1 cellular context compared by ENCODE assay signal in the genomic region with DNA sequence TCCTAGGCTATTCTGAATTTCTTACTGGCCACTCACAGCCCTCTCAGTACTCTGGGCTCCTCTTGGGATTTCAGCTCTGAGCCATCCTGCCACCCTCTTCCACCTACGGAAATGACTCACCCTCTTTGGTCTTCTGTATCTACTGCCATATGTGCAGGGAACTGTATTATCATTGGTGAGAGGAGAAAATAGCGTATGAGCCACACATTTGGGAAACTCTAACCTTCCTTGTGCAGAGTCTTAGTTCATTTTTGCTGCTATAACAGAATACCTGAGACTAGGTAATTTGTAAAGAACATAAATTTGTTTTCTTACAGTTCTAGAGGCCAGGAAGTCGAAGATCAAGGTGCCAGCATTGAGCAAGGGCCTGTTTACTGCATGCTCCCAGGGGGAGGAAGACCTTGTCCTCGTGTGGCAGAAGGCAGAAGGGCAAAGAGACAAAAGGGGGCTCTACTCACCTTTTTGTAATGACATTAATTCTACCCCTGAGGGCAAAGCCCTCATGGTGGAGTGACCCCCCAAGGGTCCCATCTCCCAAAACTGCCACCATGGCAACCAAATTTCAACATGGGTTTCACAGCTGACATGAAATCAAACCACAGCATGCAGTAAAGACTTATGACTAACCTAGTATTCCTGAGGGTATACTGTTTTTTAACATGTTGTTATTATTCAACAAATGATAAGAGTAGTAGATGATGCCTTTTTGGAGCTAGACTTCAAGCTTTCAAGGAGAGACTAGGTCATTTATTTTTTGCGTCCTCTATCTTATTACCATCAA.
TF ChIP-seq lines count a peak whose summit lies in the region.

No MANE protein-coding gene starts in this region.

TF ChIP-seq in HepG2, 621 proteins besides CTCF, POLR2A, EP300 and RAD21 (continued from another document and continues in another):
- TF ChIP-seq, protein P1, sequence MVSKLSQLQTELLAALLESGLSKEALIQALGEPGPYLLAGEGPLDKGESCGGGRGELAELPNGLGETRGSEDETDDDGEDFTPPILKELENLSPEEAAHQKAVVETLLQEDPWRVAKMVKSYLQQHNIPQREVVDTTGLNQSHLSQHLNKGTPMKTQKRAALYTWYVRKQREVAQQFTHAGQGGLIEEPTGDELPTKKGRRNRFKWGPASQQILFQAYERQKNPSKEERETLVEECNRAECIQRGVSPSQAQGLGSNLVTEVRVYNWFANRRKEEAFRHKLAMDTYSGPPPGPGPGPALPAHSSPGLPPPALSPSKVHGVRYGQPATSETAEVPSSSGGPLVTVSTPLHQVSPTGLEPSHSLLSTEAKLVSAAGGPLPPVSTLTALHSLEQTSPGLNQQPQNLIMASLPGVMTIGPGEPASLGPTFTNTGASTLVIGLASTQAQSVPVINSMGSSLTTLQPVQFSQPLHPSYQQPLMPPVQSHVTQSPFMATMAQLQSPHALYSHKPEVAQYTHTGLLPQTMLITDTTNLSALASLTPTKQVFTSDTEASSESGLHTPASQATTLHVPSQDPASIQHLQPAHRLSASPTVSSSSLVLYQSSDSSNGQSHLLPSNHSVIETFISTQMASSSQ (IDR thresholded peaks at IDR 0.05; ENCODE audit: low read depth): no peak
- TF ChIP-seq, protein P1 (CRISPR knock-in tag; IDR thresholded peaks at IDR 0.05; ENCODE audit: borderline replicate concordance): no peak
- TF ChIP-seq MLLT10 (CRISPR knock-in tag; IDR thresholded peaks at IDR 0.05) (no peak), CBX2 (IDR thresholded peaks at IDR 0.05; ENCODE audit: low read depth, low read length) (no peak), CBX2 (CRISPR knock-in tag; IDR thresholded peaks at IDR 0.05; ENCODE audit: low read depth) (no peak), TAF1 (CRISPR knock-in tag; IDR thresholded peaks at IDR 0.05) (no peak), AGO1 (IDR thresholded peaks at IDR 0.05; ENCODE audit: low read depth, low read length, poor library complexity, severe bottlenecking) (no peak), ELF1 (CRISPR knock-in tag; IDR thresholded peaks at IDR 0.05) (peak; percentile 33; the same call in 1 of the 2 replicates), EZH2 (conservative IDR thresholded peaks at IDR 0.05; ENCODE audit: low read depth, low read length) (no peak), GLI4 (CRISPR knock-in tag; IDR thresholded peaks at IDR 0.05; ENCODE audit: borderline replicate concordance) (no peak), ZFP1 (CRISPR knock-in tag; IDR thresholded peaks at IDR 0.05) (no peak), ZNF12 (CRISPR knock-in tag; IDR thresholded peaks at IDR 0.05) (peak; percentile 89), HMGA1 (CRISPR knock-in tag; conservative IDR thresholded peaks at IDR 0.05) (no peak), ZSCAN25 (CRISPR knock-in tag; IDR thresholded peaks at IDR 0.05) (no peak), ZNF746 (CRISPR knock-in tag; IDR thresholded peaks at IDR 0.05) (no peak), MAFF (IDR thresholded peaks at IDR 0.05; ENCODE audit: low read depth, low read length) (no peak), POGZ (CRISPR knock-in tag; IDR thresholded peaks at IDR 0.05) (peak; percentile 58; the same call in 1 of the 2 replicates), TARDBP (CRISPR knock-in tag; IDR thresholded peaks at IDR 0.05) (no peak), SIX4 (CRISPR knock-in tag; IDR thresholded peaks at IDR 0.05) (no peak), ZNF616 (CRISPR knock-in tag; IDR thresholded peaks at IDR 0.05; ENCODE audit: low read depth) (no peak), ETV5 (CRISPR knock-in tag; IDR thresholded peaks at IDR 0.05; ENCODE audit: borderline replicate concordance) (peak; percentile 69; the same call in 1 of the 2 replicates), KDM1A (CRISPR knock-in tag; IDR thresholded peaks at IDR 0.05) (no peak), MIXL1 (CRISPR knock-in tag; IDR thresholded peaks at IDR 0.05) (peak; percentile 61; the same call in 1 of the 2 replicates), SP5 (CRISPR knock-in tag; IDR thresholded peaks at IDR 0.05; ENCODE audit: borderline replicate concordance, low read depth) (no peak), MIER2 (CRISPR knock-in tag; IDR thresholded peaks at IDR 0.05) (0 out of 2 replicates have a peak, but pooled peaks have one; percentile 16), JUN (CRISPR knock-in tag; IDR thresholded peaks at IDR 0.05) (no peak), KDM2A (CRISPR knock-in tag; IDR thresholded peaks at IDR 0.05; ENCODE audit: borderline replicate concordance, low read depth) (no peak), ZBTB42 (CRISPR knock-in tag; IDR thresholded peaks at IDR 0.05) (no peak), LCORL (IDR thresholded peaks at IDR 0.05) (no peak), LCORL (CRISPR knock-in tag; IDR thresholded peaks at IDR 0.05) (peak; percentile 80), FIP1L1 (IDR thresholded peaks at IDR 0.05; ENCODE audit: borderline replicate concordance, insufficient read depth, low read depth, low read length) (no peak), DNMT3B (CRISPR knock-in tag; conservative IDR thresholded peaks at IDR 0.05) (no peak), SOX6 (IDR thresholded peaks at IDR 0.05) (no peak), SOX6 (CRISPR knock-in tag; IDR thresholded peaks at IDR 0.05) (peak; percentile 62; the same call in 1 of the 2 replicates), FOSL2 (CRISPR knock-in tag; IDR thresholded peaks at IDR 0.05) (peak; percentile 88), MBD4 (IDR thresholded peaks at IDR 0.05; ENCODE audit: borderline replicate concordance, low read length) (no peak), SOX5 (CRISPR knock-in tag; IDR thresholded peaks at IDR 0.05; ENCODE audit: borderline replicate concordance) (0 out of 2 replicates have a peak, but pooled peaks have one; percentile 51), ASH2L (IDR thresholded peaks at IDR 0.05; ENCODE audit: insufficient read length, low read depth, low read length) (peak; percentile 21), ZNF7 (CRISPR knock-in tag; IDR thresholded peaks at IDR 0.05) (no peak), ZNF282 (IDR thresholded peaks at IDR 0.05; ENCODE audit: partially characterized antibody) (no peak), DNMT1 (CRISPR knock-in tag; IDR thresholded peaks at IDR 0.05) (no peak), TBX3 (IDR thresholded peaks at IDR 0.05; ENCODE audit: borderline replicate concordance) (no peak), POLR2AphosphoS2 (IDR thresholded peaks at IDR 0.05; ENCODE audit: low read depth, low read length) (no peak)
- TF ChIP-seq, protein P2, sequence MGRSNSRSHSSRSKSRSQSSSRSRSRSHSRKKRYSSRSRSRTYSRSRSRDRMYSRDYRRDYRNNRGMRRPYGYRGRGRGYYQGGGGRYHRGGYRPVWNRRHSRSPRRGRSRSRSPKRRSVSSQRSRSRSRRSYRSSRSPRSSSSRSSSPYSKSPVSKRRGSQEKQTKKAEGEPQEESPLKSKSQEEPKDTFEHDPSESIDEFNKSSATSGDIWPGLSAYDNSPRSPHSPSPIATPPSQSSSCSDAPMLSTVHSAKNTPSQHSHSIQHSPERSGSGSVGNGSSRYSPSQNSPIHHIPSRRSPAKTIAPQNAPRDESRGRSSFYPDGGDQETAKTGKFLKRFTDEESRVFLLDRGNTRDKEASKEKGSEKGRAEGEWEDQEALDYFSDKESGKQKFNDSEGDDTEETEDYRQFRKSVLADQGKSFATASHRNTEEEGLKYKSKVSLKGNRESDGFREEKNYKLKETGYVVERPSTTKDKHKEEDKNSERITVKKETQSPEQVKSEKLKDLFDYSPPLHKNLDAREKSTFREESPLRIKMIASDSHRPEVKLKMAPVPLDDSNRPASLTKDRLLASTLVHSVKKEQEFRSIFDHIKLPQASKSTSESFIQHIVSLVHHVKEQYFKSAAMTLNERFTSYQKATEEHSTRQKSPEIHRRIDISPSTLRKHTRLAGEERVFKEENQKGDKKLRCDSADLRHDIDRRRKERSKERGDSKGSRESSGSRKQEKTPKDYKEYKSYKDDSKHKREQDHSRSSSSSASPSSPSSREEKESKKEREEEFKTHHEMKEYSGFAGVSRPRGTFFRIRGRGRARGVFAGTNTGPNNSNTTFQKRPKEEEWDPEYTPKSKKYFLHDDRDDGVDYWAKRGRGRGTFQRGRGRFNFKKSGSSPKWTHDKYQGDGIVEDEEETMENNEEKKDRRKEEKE (IDR thresholded peaks at IDR 0.05): no peak
- TF ChIP-seq, protein P3, sequence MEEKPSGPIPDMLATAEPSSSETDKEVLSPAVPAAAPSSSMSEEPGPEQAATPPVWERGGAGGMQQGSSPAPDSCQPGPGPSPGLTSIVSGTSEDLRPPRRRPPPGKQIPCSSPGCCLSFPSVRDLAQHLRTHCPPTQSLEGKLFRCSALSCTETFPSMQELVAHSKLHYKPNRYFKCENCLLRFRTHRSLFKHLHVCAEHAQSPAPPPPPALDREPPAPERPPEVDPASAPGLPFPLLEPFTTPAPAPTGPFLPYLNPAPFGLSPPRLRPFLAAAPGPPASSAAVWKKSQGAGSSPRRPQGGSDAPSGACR (CRISPR knock-in tag; IDR thresholded peaks at IDR 0.05): no peak
- TF ChIP-seq, protein P4, sequence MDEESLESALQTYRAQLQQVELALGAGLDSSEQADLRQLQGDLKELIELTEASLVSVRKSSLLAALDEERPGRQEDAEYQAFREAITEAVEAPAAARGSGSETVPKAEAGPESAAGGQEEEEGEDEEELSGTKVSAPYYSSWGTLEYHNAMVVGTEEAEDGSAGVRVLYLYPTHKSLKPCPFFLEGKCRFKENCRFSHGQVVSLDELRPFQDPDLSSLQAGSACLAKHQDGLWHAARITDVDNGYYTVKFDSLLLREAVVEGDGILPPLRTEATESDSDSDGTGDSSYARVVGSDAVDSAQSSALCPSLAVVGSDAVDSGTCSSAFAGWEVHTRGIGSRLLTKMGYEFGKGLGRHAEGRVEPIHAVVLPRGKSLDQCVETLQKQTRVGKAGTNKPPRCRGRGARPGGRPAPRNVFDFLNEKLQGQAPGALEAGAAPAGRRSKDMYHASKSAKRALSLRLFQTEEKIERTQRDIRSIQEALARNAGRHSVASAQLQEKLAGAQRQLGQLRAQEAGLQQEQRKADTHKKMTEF (CRISPR knock-in tag; IDR thresholded peaks at IDR 0.05): 0 out of 2 replicates have a peak, but pooled peaks have one; percentile 43
- TF ChIP-seq, protein P5, sequence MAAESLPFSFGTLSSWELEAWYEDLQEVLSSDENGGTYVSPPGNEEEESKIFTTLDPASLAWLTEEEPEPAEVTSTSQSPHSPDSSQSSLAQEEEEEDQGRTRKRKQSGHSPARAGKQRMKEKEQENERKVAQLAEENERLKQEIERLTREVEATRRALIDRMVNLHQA (CRISPR knock-in tag; IDR thresholded peaks at IDR 0.05): no peak
- TF ChIP-seq, protein P6, sequence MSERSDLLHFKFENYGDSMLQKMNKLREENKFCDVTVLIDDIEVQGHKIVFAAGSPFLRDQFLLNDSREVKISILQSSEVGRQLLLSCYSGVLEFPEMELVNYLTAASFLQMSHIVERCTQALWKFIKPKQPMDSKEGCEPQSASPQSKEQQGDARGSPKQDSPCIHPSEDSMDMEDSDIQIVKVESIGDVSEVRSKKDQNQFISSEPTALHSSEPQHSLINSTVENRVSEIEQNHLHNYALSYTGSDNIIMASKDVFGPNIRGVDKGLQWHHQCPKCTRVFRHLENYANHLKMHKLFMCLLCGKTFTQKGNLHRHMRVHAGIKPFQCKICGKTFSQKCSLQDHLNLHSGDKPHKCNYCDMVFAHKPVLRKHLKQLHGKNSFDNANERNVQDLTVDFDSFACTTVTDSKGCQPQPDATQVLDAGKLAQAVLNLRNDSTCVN (CRISPR knock-in tag; IDR thresholded peaks at IDR 0.05; ENCODE audit: borderline replicate concordance): 0 out of 2 replicates have a peak, but pooled peaks have one; percentile 40
- TF ChIP-seq, protein P7, sequence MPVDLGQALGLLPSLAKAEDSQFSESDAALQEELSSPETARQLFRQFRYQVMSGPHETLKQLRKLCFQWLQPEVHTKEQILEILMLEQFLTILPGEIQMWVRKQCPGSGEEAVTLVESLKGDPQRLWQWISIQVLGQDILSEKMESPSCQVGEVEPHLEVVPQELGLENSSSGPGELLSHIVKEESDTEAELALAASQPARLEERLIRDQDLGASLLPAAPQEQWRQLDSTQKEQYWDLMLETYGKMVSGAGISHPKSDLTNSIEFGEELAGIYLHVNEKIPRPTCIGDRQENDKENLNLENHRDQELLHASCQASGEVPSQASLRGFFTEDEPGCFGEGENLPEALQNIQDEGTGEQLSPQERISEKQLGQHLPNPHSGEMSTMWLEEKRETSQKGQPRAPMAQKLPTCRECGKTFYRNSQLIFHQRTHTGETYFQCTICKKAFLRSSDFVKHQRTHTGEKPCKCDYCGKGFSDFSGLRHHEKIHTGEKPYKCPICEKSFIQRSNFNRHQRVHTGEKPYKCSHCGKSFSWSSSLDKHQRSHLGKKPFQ (CRISPR knock-in tag; IDR thresholded peaks at IDR 0.05; ENCODE audit: insufficient replicate concordance): no peak
- TF ChIP-seq, protein P8, sequence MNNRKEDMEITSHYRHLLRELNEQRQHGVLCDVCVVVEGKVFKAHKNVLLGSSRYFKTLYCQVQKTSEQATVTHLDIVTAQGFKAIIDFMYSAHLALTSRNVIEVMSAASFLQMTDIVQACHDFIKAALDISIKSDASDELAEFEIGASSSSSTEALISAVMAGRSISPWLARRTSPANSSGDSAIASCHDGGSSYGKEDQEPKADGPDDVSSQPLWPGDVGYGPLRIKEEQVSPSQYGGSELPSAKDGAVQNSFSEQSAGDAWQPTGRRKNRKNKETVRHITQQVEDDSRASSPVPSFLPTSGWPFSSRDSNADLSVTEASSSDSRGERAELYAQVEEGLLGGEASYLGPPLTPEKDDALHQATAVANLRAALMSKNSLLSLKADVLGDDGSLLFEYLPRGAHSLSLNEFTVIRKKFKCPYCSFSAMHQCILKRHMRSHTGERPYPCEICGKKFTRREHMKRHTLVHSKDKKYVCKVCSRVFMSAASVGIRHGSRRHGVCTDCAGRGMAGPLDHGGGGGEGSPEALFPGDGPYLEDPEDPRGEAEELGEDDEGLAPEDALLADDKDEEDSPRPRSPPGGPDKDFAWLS (CRISPR knock-in tag; IDR thresholded peaks at IDR 0.05; ENCODE audit: borderline replicate concordance): no peak
- TF ChIP-seq, protein P9, sequence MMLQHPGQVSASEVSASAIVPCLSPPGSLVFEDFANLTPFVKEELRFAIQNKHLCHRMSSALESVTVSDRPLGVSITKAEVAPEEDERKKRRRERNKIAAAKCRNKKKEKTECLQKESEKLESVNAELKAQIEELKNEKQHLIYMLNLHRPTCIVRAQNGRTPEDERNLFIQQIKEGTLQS (CRISPR knock-in tag; IDR thresholded peaks at IDR 0.05): peak; percentile 52; the same call in 1 of the 2 replicates
- TF ChIP-seq, protein P10, sequence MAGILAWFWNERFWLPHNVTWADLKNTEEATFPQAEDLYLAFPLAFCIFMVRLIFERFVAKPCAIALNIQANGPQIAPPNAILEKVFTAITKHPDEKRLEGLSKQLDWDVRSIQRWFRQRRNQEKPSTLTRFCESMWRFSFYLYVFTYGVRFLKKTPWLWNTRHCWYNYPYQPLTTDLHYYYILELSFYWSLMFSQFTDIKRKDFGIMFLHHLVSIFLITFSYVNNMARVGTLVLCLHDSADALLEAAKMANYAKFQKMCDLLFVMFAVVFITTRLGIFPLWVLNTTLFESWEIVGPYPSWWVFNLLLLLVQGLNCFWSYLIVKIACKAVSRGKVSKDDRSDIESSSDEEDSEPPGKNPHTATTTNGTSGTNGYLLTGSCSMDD (CRISPR knock-in tag; IDR thresholded peaks at IDR 0.05): no peak
